Comparison of ENCODE assay signal across 2 cellular contexts in the genomic region with DNA sequence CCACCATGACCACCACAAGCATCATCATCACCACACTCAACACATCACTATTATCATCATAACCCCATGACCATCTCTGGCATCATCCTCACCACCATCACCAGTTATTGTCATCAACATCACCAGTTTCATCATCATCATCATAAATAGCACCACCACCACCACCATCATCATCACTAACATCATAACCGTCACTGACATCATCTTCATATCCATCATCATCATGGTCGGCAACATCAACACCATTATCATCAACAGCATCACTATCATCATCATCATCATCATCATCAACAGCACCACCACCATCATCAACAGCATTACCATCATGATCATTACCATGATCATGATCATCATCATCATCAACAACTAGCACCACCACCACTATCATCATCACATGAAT.
TF ChIP-seq lines count a peak whose summit lies in the region.

No MANE protein-coding gene starts in this region.

TF ChIP-seq in HEK293, 187 proteins besides CTCF, POLR2A, EP300 and RAD21 (continues in another document):
- TF ChIP-seq ZNF639 (tag by site-specific recombination; IDR thresholded peaks at IDR 0.05) (no peak), ZNF658 (tag by site-specific recombination; IDR thresholded peaks at IDR 0.05) (peak; percentile 84; the same call in 1 of the 2 replicates), ZNF10 (tag by site-specific recombination; IDR thresholded peaks at IDR 0.05) (no peak), ZNF169 (tag by site-specific recombination; IDR thresholded peaks at IDR 0.05) (no peak), ZNF521 (tag by site-specific recombination; IDR thresholded peaks at IDR 0.05) (0 out of 2 replicates have a peak, but pooled peaks have one; percentile 20), SALL2 (tag by site-specific recombination; IDR thresholded peaks at IDR 0.05; ENCODE audit: borderline replicate concordance) (0 out of 2 replicates have a peak, but pooled peaks have one; percentile 46), ZNF423 (tag by site-specific recombination; IDR thresholded peaks at IDR 0.05) (no peak), ZNF132 (tag by site-specific recombination; IDR thresholded peaks at IDR 0.05; ENCODE audit: borderline replicate concordance) (no peak), ZNF148 (tag by site-specific recombination; IDR thresholded peaks at IDR 0.05; ENCODE audit: borderline replicate concordance) (peak; percentile 75; the same call in 1 of the 2 replicates), ZNF248 (tag by site-specific recombination; IDR thresholded peaks at IDR 0.05) (no peak)
- TF ChIP-seq, protein P1, sequence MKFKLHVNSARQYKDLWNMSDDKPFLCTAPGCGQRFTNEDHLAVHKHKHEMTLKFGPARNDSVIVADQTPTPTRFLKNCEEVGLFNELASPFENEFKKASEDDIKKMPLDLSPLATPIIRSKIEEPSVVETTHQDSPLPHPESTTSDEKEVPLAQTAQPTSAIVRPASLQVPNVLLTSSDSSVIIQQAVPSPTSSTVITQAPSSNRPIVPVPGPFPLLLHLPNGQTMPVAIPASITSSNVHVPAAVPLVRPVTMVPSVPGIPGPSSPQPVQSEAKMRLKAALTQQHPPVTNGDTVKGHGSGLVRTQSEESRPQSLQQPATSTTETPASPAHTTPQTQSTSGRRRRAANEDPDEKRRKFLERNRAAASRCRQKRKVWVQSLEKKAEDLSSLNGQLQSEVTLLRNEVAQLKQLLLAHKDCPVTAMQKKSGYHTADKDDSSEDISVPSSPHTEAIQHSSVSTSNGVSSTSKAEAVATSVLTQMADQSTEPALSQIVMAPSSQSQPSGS (tag by site-specific recombination; IDR thresholded peaks at IDR 0.05; ENCODE audit: low read depth): peak; percentile 70
- TF ChIP-seq, protein P2, sequence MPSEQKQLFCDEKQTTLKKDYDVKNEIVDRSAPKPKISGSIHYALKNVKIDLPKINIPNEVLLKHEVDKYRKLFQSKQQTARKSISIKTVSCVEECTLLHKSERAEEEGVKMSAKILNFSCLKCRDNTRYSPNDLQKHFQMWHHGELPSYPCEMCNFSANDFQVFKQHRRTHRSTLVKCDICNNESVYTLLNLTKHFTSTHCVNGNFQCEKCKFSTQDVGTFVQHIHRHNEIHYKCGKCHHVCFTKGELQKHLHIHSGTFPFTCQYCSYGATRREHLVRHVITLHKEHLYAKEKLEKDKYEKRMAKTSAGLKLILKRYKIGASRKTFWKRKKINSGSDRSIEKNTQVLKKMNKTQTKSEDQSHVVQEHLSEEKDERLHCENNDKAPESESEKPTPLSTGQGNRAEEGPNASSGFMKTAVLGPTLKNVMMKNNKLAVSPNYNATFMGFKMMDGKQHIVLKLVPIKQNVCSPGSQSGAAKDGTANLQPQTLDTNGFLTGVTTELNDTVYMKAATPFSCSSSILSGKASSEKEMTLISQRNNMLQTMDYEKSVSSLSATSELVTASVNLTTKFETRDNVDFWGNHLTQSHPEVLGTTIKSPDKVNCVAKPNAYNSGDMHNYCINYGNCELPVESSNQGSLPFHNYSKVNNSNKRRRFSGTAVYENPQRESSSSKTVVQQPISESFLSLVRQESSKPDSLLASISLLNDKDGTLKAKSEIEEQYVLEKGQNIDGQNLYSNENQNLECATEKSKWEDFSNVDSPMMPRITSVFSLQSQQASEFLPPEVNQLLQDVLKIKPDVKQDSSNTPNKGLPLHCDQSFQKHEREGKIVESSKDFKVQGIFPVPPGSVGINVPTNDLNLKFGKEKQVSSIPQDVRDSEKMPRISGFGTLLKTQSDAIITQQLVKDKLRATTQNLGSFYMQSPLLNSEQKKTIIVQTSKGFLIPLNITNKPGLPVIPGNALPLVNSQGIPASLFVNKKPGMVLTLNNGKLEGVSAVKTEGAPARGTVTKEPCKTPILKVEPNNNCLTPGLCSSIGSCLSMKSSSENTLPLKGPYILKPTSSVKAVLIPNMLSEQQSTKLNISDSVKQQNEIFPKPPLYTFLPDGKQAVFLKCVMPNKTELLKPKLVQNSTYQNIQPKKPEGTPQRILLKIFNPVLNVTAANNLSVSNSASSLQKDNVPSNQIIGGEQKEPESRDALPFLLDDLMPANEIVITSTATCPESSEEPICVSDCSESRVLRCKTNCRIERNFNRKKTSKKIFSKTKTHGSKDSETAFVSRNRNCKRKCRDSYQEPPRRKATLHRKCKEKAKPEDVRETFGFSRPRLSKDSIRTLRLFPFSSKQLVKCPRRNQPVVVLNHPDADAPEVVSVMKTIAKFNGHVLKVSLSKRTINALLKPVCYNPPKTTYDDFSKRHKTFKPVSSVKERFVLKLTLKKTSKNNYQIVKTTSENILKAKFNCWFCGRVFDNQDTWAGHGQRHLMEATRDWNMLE (tag by site-specific recombination; conservative IDR thresholded peaks at IDR 0.05; ENCODE audit: low read depth): no peak

TF ChIP-seq in K562, 482 proteins besides CTCF, POLR2A, EP300 and RAD21:
- TF ChIP-seq, protein P3, sequence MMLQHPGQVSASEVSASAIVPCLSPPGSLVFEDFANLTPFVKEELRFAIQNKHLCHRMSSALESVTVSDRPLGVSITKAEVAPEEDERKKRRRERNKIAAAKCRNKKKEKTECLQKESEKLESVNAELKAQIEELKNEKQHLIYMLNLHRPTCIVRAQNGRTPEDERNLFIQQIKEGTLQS (IDR thresholded peaks at IDR 0.05): peak; percentile 35; the same call in 1 of the 2 replicates
- TF ChIP-seq, protein P3 (CRISPR knock-in tag; conservative IDR thresholded peaks at IDR 0.05): no peak
- TF ChIP-seq KAT2B (IDR thresholded peaks at IDR 0.05; ENCODE audit: low read depth, low read length) (no peak), ZC3H11A (IDR thresholded peaks at IDR 0.05; ENCODE audit: low read depth, low read length) (no peak), ZBTB11 (CRISPR knock-in tag; IDR thresholded peaks at IDR 0.05) (no peak), ZFP36 (IDR thresholded peaks at IDR 0.05; ENCODE audit: low read depth, low read length, partially characterized antibody) (no peak), CHD2 (IDR thresholded peaks at IDR 0.05; ENCODE audit: low read depth, low read length) (no peak), EHMT2 (IDR thresholded peaks at IDR 0.05) (no peak)
